ENCODE assay signal across 10 cellular contexts in genomic region chr16:48607056-48607825, GRCh38. TPM values are rescaled to one million over a fixed set of nuclear protein-coding genes. Genes with fewer than 3 reads are reported as not detected.
DNase-seq lines count a peak whose midpoint lies in the region; ATAC-seq and TF ChIP-seq lines count a peak whose summit lies in the region.
"Had no signal": no experiment of that assay in that cellular context is flagged by ENCODE, and none has a peak within 500 bp of the region (broad histone marks: within the 10 kb centered on the region; RNA-seq: fewer than 3 reads in every experiment).

No MANE protein-coding gene starts in this region.

- peak overlapping the region; percentile 24 for H3K4me3 ChIP-seq in AG10803 (ENCODE audit: low read length)
- H3K4me3 ChIP-seq in KMS-11 (IDR thresholded peaks at IDR 0.05; ENCODE audit: insufficient read depth, low read depth, low read length), result no peak overlapping the region
- H3K4me3 ChIP-seq in endodermal cell (ENCODE audit: low read length), result peak overlapping the region; percentile 83
- peak overlapping the region; percentile 66 for H3K4me3 ChIP-seq in naive thymus-derived CD4-positive, alpha-beta T cell (ENCODE audit: low read length)
- H3K4me3 ChIP-seq in CD8-positive, alpha-beta T cell (ENCODE audit: low read depth, low read length), result no peak overlapping the region

- no peak overlapping the region for H3K4me3 Mint-ChIP-seq in endodermal cell
- H3K4me3 Mint-ChIP-seq in naive thymus-derived CD4-positive, alpha-beta T cell, result no peak overlapping the region
- H3K4me3 Mint-ChIP-seq in CD8-positive, alpha-beta T cell, result no peak overlapping the region
- H3K4me3 Mint-ChIP-seq: activated CD8-positive, alpha-beta memory T cell treated with anti-CD3 and anti-CD28 coated beads, Interleukin-2, amount 10 ng/mL, durations not matched to agents 7 days and 5 days had no signal

- peak overlapping the region; percentile 96 for H3K4me2 ChIP-seq in KMS-11

- H3K4me1 ChIP-seq in KMS-11 (ENCODE audit: low read depth, poor library complexity, severe bottlenecking) (peaks cover 75% of the 10 kb centered on the region), endodermal cell (ENCODE audit: control insufficient read depth, insufficient read depth, low read length) (peaks cover 7% of the 10 kb centered on the region)
- peaks cover 61 to 75% of the 10 kb centered on the region in 2 donors for H3K4me1 ChIP-seq in naive thymus-derived CD4-positive, alpha-beta T cell (ENCODE audit: control insufficient read depth in 2 of 2, insufficient read depth in 2 of 2, low read length in 2 of 2)
- H3K4me1 ChIP-seq in CD8-positive, alpha-beta T cell (ENCODE audit: insufficient read depth, low read length), result peaks cover 82% of the 10 kb centered on the region

- WGBS in endodermal cell (ENCODE audit: insufficient coverage in 1 of 2, insufficient read length in 1 of 2), 2 experiments, result 56 to 67% methylated on average over 7 of the region's 7 CpGs

- H3K9ac ChIP-seq in KMS-11 (peak overlapping the region; percentile 89; the same call in 1 of the 2 replicates), endodermal cell (ENCODE audit: extremely low read depth, low read length, poor library complexity, severe bottlenecking) (no peak overlapping the region)

- peaks cover 12% of the 10 kb centered on the region; the same call in 1 of the 2 replicates for H4K20me1 ChIP-seq in KMS-11 (ENCODE audit: insufficient read depth)

- no peaks in the 10 kb centered on the region for H3K27me3 Mint-ChIP-seq in endodermal cell (ENCODE audit: insufficient read depth)
- no peaks in the 10 kb centered on the region for H3K27me3 Mint-ChIP-seq in naive thymus-derived CD4-positive, alpha-beta T cell
- no peaks in the 10 kb centered on the region for H3K27me3 Mint-ChIP-seq in CD8-positive, alpha-beta T cell (ENCODE audit: low read depth)
- H3K27me3 Mint-ChIP-seq: activated CD8-positive, alpha-beta memory T cell treated with anti-CD3 and anti-CD28 coated beads, Interleukin-2, amount 10 ng/mL, durations not matched to agents 7 days and 5 days; memory B cell had no signal

- H3K36me3 ChIP-seq in KMS-11 (ENCODE audit: insufficient read depth), result no peaks in the 10 kb centered on the region
- H3K36me3 ChIP-seq in endodermal cell (ENCODE audit: control insufficient read depth, insufficient read depth, low read length), result peaks cover 9% of the 10 kb centered on the region
- peaks cover 0 to 4% (median 0%) of the 10 kb centered on the region in 3 experiments for H3K36me3 ChIP-seq in naive thymus-derived CD4-positive, alpha-beta T cell (ENCODE audit: control insufficient read depth in 2 of 3, insufficient read depth in 3 of 3, low read length in 3 of 3)
- H3K36me3 ChIP-seq in CD8-positive, alpha-beta T cell (ENCODE audit: insufficient read depth, low read length), result no peaks in the 10 kb centered on the region

- intact Hi-C loops in naive thymus-derived CD4-positive, alpha-beta T cell (cut with micrococcal nuclease), result loop anchor here in 1 of 2 donors (10.0 kb wide), 1 partner anchor 1548 kb away; the partner anchor contains the start of gene TENT4B
- intact Hi-C loops in CD8-positive, alpha-beta T cell (cut with DNase I, micrococcal nuclease), result loop anchor here (5.0 to 10.0 kb wide), 2 partner anchors 45 to 1142 kb away; partner anchors contain the start of genes ITFG1 (in 1 of the 2) and PHKB (in 1 of the 2)

- H3K27ac ChIP-seq in KMS-11, result peak overlapping the region; percentile 86
- no peak overlapping the region for H3K27ac ChIP-seq in endodermal cell (ENCODE audit: low read depth, low read length)
- no peak overlapping the region for H3K27ac ChIP-seq in naive thymus-derived CD4-positive, alpha-beta T cell (ENCODE audit: low read depth, low read length)
- no peak overlapping the region for H3K27ac ChIP-seq in CD8-positive, alpha-beta T cell (ENCODE audit: low read depth, low read length)

- no peaks in the 10 kb centered on the region for H3K27me3 ChIP-seq in KMS-11 (ENCODE audit: insufficient read depth, low read depth)
- no peaks in the 10 kb centered on the region for H3K27me3 ChIP-seq in endodermal cell (ENCODE audit: control insufficient read depth, insufficient read depth, low read length, poor library complexity, severe bottlenecking)
- H3K27me3 ChIP-seq in naive thymus-derived CD4-positive, alpha-beta T cell (ENCODE audit: control insufficient read depth in 2 of 2, insufficient read depth in 2 of 2, low read length in 2 of 2), result no peaks in the 10 kb centered on the region
- no peaks in the 10 kb centered on the region for H3K27me3 ChIP-seq in CD8-positive, alpha-beta T cell (ENCODE audit: insufficient read depth, low read length)

- no peak overlapping the region for H2AFZ ChIP-seq in KMS-11 (ENCODE audit: low read depth)

- CTCF ChIA-PET in naive thymus-derived CD4-positive, alpha-beta T cell (lab: Charles Lee), result interaction anchor here (0.6 to 6.6 kb wide), 4 partner anchors 15 to 255 kb away, joined by 3 to 32 read pairs (median 4); no protein-coding TSS in a partner anchor
- CTCF ChIA-PET in CD8-positive, alpha-beta T cell (lab: Charles Lee), result interaction anchor here (10.7 kb wide), 1 partner anchor 15 kb away, joined by 110 read pairs; no protein-coding TSS in a partner anchor

- H3K79me2 ChIP-seq in KMS-11 (ENCODE audit: insufficient read depth, low read depth), result peaks cover 69% of the 10 kb centered on the region

- TF ChIP-seq CTCF in AG10803 (conservative IDR thresholded peaks at IDR 0.05; ENCODE audit: low read length) (no peak), KMS-11 (conservative IDR thresholded peaks at IDR 0.05; ENCODE audit: low read depth, low read length) (no peak), endodermal cell (conservative IDR thresholded peaks at IDR 0.05) (no peak)
- no peak for TF ChIP-seq CTCF in CD8-positive, alpha-beta T cell (IDR thresholded peaks at IDR 0.05)

- no peak for ATAC-seq in naive thymus-derived CD4-positive, alpha-beta T cell
- ATAC-seq in CD8-positive, alpha-beta T cell, result no peak
- ATAC-seq: activated CD8-positive, alpha-beta memory T cell treated with anti-CD3 and anti-CD28 coated beads, Interleukin-2, amount 10 ng/mL, durations not matched to agents 7 days and 5 days had no signal

- no peaks in the 10 kb centered on the region for H3K9me3 ChIP-seq in endodermal cell (ENCODE audit: control insufficient read depth, low read length)
- no peaks in the 10 kb centered on the region for H3K9me3 ChIP-seq in naive thymus-derived CD4-positive, alpha-beta T cell (ENCODE audit: control insufficient read depth in 2 of 3, low read length in 3 of 3)
- no peaks in the 10 kb centered on the region for H3K9me3 ChIP-seq in CD8-positive, alpha-beta T cell (ENCODE audit: low read length)

- DNase-seq in AG10803 (ENCODE audit: low read depth), result peak; percentile 79
- DNase-seq in endodermal cell, result peak; percentile 60
- DNase-seq in naive thymus-derived CD4-positive, alpha-beta T cell, result no peak
- DNase-seq in stimulated activated naive CD4-positive, alpha-beta T cell treated with Interleukin-2 at 50 U/mL for 16 hours (lab: John Stamatoyannopoulos, UW), result no peak
- DNase-seq in DMS53 treated with DMSO at 0.1 percent for 48 hours (lab: John Stamatoyannopoulos, UW; ENCODE audit: unreplicated experiment), result no peak
- no peak for DNase-seq in CD8-positive, alpha-beta T cell
- no peak for DNase-seq in NCI-H2227 (lab: John Stamatoyannopoulos, UW; ENCODE audit: unreplicated experiment)
- DNase-seq: activated CD8-positive, alpha-beta memory T cell treated with anti-CD3 and anti-CD28 coated beads, Interleukin-2, amount 10 ng/mL, durations not matched to agents 7 days and 5 days had no signal

- peaks cover 6% of the 10 kb centered on the region for H3K36me3 Mint-ChIP-seq in endodermal cell (ENCODE audit: low read depth)
- peaks cover 4 to 10% (median 8%) of the 10 kb centered on the region in 5 donors for H3K36me3 Mint-ChIP-seq in naive thymus-derived CD4-positive, alpha-beta T cell
- H3K36me3 Mint-ChIP-seq in CD8-positive, alpha-beta T cell, result peaks cover 14% of the 10 kb centered on the region

- POLR2A ChIA-PET in naive thymus-derived CD4-positive, alpha-beta T cell (lab: Charles Lee), result interaction anchor here (1.6 to 3.1 kb wide), 2 partner anchors 11 to 15 kb away, joined by 5 to 17 read pairs; no protein-coding TSS in a partner anchor
- POLR2A ChIA-PET in CD8-positive, alpha-beta T cell (lab: Charles Lee), result interaction anchor here (1.6 kb wide), 1 partner anchor 10 kb away, joined by 4 read pairs; no protein-coding TSS in a partner anchor

- peaks cover 19% of the 10 kb centered on the region for H3K4me1 Mint-ChIP-seq in endodermal cell
- H3K4me1 Mint-ChIP-seq in naive thymus-derived CD4-positive, alpha-beta T cell, result peaks cover 28 to 49% (median 42%) of the 10 kb centered on the region in 7 donors
- H3K4me1 Mint-ChIP-seq in CD8-positive, alpha-beta T cell (ENCODE audit: low read depth), result peaks cover 42% of the 10 kb centered on the region

- H3K27ac Mint-ChIP-seq in endodermal cell, result no peak overlapping the region
- H3K27ac Mint-ChIP-seq in naive thymus-derived CD4-positive, alpha-beta T cell, result no peak overlapping the region
- no peak overlapping the region for H3K27ac Mint-ChIP-seq in CD8-positive, alpha-beta T cell
- H3K27ac Mint-ChIP-seq: activated CD8-positive, alpha-beta memory T cell treated with anti-CD3 and anti-CD28 coated beads, Interleukin-2, amount 10 ng/mL, durations not matched to agents 7 days and 5 days had no signal

- peaks cover 2% of the 10 kb centered on the region for H3K9me3 Mint-ChIP-seq in endodermal cell
- H3K9me3 Mint-ChIP-seq in naive thymus-derived CD4-positive, alpha-beta T cell, result peaks cover 0 to 7% (median 4%) of the 10 kb centered on the region in 11 donors
- peaks cover 3% of the 10 kb centered on the region for H3K9me3 Mint-ChIP-seq in CD8-positive, alpha-beta T cell
- H3K9me3 Mint-ChIP-seq: memory B cell had no signal

RNA-seq across cellular contexts. Expression of gene N4BP1, which starts 2.7 kb away (rescaled TPM):
- total RNA-seq in endodermal cell, result 10 to 100 TPM; 36.9 to 38.0 TPM
- 32.4 TPM for polyA plus RNA-seq in endodermal cell (2013, experiment 1 of 2)
- polyA plus RNA-seq in endodermal cell (2013, experiment 2 of 2), result 33.4 TPM
- total RNA-seq in naive thymus-derived CD4-positive, alpha-beta T cell, result 10 to 100 TPM; 51.5 to 86.0 (median 57.6) TPM
- 10 to 100 TPM; 32.7 to 42.2 TPM for polyA plus RNA-seq in naive thymus-derived CD4-positive, alpha-beta T cell
- total RNA-seq in CD8-positive, alpha-beta T cell, result 100 to 1,000 TPM; 153 to 156 TPM

Comparison
In these comparisons a context has a peak if more than half of its experiments do, and no peak if none do; other contexts are left out.
1. DNase-seq: peak in AG10803 (single experiment) and endodermal cell (single experiment); none in naive thymus-derived CD4-positive, alpha-beta T cell (0 of 9), stimulated activated naive CD4-positive, alpha-beta T cell treated with Interleukin-2 at 50 U/mL for 16 hours (single experiment), DMS53 treated with DMSO at 0.1 percent for 48 hours (single experiment), CD8-positive, alpha-beta T cell (0 of 7) and NCI-H2227 (single experiment).
2. H3K4me3 ChIP-seq: peak in AG10803 (single experiment), endodermal cell (single experiment) and naive thymus-derived CD4-positive, alpha-beta T cell (single experiment); none in KMS-11 (single experiment) and CD8-positive, alpha-beta T cell (single experiment).